Comparison of ENCODE assay signal across 23 cellular contexts in the genomic region with DNA sequence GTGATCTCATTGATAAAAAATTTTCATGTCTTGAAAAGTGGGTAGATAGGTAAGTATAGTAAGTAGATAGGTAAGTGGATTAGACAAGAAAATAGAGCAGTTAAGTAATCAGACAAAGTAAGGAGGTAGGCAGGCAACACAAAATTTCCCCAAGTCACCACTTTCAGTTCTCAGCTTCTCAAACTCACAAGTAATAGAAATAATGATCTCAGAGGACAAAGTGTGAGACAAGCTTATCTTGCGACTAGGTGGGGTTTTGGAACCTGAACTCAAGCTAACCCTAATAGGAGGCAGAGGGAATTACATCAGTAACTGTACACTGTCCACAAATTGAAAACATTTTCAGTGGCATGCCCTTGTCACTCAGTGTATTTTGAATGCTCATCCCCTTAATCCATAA.
"Had no signal": no experiment of that assay in that cellular context is flagged by ENCODE, and none has a peak within 500 bp of the region (broad histone marks: within the 10 kb centered on the region; RNA-seq: fewer than 3 reads in every experiment).

No MANE protein-coding gene starts in this region.

- DNase-seq: dermis blood vessel endothelial cell; dorsolateral prefrontal cortex; effector CD4-positive, alpha-beta T cell; effector memory CD4-positive, alpha-beta T cell; erythroblast; esophagus squamous epithelium; foreskin fibroblast; foreskin melanocyte; gastrocnemius medialis; glutamatergic neuron; head of caudate nucleus; heart right ventricle; hippocampal formation; left cardiac atrium; left lung; left ventricle myocardium superior; lower lobe of right lung; mesenchymal stem cell; midbrain; naive thymus-derived CD4-positive, alpha-beta T cell had no signal

- ATAC-seq: esophagus mucosa; gastrocnemius medialis; heart right ventricle; left cardiac atrium; left lung; left ventricle myocardium superior; lower lobe of right lung; naive thymus-derived CD4-positive, alpha-beta T cell had no signal

- H3K4me3 ChIP-seq: coronary artery, dorsolateral prefrontal cortex, esophagus squamous epithelium, gastrocnemius medialis, heart right ventricle, left lung, lower lobe of right lung had no signal

- H3K27me3 Mint-ChIP-seq: naive thymus-derived CD4-positive, alpha-beta T cell had no signal

- H3K27ac ChIP-seq: coronary artery, dorsolateral prefrontal cortex, epithelial cell of prostate, esophagus squamous epithelium, gastrocnemius medialis, heart right ventricle, left lung, lower lobe of right lung had no signal

- H3K36me3 Mint-ChIP-seq: naive thymus-derived CD4-positive, alpha-beta T cell had no signal

- H3K36me3 ChIP-seq: esophagus squamous epithelium, gastrocnemius medialis, heart right ventricle, left lung, lower lobe of right lung had no signal

- H3K27me3 ChIP-seq: esophagus squamous epithelium, gastrocnemius medialis, heart right ventricle, left lung had no signal

- H3K9me3 ChIP-seq: gastrocnemius medialis, heart right ventricle, lower lobe of right lung had no signal

- H3K4me1 Mint-ChIP-seq: naive thymus-derived CD4-positive, alpha-beta T cell had no signal

- H3K4me3 Mint-ChIP-seq: naive thymus-derived CD4-positive, alpha-beta T cell had no signal

- H3K4me1 ChIP-seq: esophagus squamous epithelium, gastrocnemius medialis, heart right ventricle, left lung, lower lobe of right lung had no signal

- H3K27ac Mint-ChIP-seq: naive thymus-derived CD4-positive, alpha-beta T cell had no signal
